8 cellular contexts compared by ENCODE assay signal in the genomic region with DNA sequence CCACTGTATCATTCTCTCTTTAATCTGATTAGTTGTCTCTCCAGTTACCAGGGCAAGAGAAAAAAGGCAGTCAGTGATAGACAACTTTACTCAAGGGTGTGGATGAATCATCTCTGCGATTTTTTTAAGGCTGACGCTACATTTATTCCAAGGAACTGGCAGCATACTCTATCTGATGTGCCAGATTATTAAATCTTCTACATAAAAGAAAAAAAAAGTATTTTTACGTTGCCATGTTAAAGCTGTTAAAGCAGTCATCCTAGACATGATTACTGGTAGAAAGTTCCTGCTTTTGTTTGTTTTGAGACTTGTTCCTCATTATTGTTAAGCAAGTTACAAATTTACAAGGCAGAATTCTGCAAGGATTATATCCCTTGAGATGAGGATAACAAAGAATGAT.
DNase-seq lines count a peak whose midpoint lies in the region; ATAC-seq, FAIRE-seq and TF ChIP-seq lines count a peak whose summit lies in the region.

No MANE protein-coding gene starts in this region.

- TF ChIP-seq CTCF in PC-3 (conservative IDR thresholded peaks at IDR 0.05; ENCODE audit: low read depth, low read length) (no peak), endothelial cell of umbilical vein (IDR thresholded peaks at IDR 0.05; ENCODE audit: extremely low read depth in 1 of 2, insufficient read depth in 1 of 2, low read depth in 1 of 2, low read length in 2 of 2) (no peak), omental fat pad (IDR thresholded peaks at IDR 0.05) (no peak)

- intact Hi-C loops in PC-3 (cut with micrococcal nuclease) = no loop called here
- intact Hi-C loops in endothelial cell of umbilical vein (cut with micrococcal nuclease) = no loop called here

- DNase-seq in Daoy (ENCODE audit: low read depth) = peak; percentile 11
- peak; percentile 32 for DNase-seq in PC-3
- DNase-seq in endothelial cell of umbilical vein (ENCODE audit: low read depth, low spot score) = peak; percentile 28
- no peak for DNase-seq in omental fat pad (ENCODE audit: low spot score)
- DNase-seq in NCI-H128 (lab: John Stamatoyannopoulos, UW; ENCODE audit: unreplicated experiment) = no peak
- no peak for DNase-seq in NK-92 treated with Interleukin-12 subunit alpha and Interleukin-12 subunit beta, amount 100 ng/mL, for 24 hours (lab: John Stamatoyannopoulos, UW)
- no peak for DNase-seq in islet precursor cell

- H3K4me2 ChIP-seq in PC-3 (ENCODE audit: low read length) = no peak overlapping the region
- no peak overlapping the region for H3K4me2 ChIP-seq in endothelial cell of umbilical vein (ENCODE audit: insufficient read depth, low read length)

- no peaks in the 10 kb centered on the region for H3K9me1 ChIP-seq in endothelial cell of umbilical vein (replicated peaks; ENCODE audit: control insufficient read depth, extremely low read depth, insufficient read depth, low read length)

- TF ChIP-seq POLR2A in endothelial cell of umbilical vein (IDR thresholded peaks at IDR 0.05; ENCODE audit: low read depth, low read length) = no peak

- no peaks in the 10 kb centered on the region for H3F3A ChIP-seq in PC-3 (ENCODE audit: low read length, unreplicated experiment)

- H3K27me3 ChIP-seq in PC-3 (ENCODE audit: low read length) (no peaks in the 10 kb centered on the region), endothelial cell of umbilical vein (ENCODE audit: control insufficient read depth in 2 of 2, insufficient read depth in 2 of 2, low read length in 2 of 2) (no peaks in the 10 kb centered on the region)

- H3K27ac ChIP-seq in PC-3 (ENCODE audit: low read length) (no peak overlapping the region), endothelial cell of umbilical vein (ENCODE audit: insufficient read depth, low read depth, low read length) (no peak overlapping the region)

- H4K20me1 ChIP-seq in PC-3 (ENCODE audit: low read length) (no peaks in the 10 kb centered on the region), endothelial cell of umbilical vein (replicated peaks; ENCODE audit: control insufficient read depth, extremely low read depth, insufficient read depth, low read length) (no peaks in the 10 kb centered on the region)

- FAIRE-seq in endothelial cell of umbilical vein (lab: Jason Lieb, UNC) = no peak

- CTCF ChIA-PET in PC-3 (lab: Charles Lee) = no interaction called here
- CTCF ChIA-PET in endothelial cell of umbilical vein (lab: Charles Lee) = no interaction called here

- no peaks in the 10 kb centered on the region for H3K9me2 ChIP-seq in PC-3 (replicated peaks; ENCODE audit: low read length)

- H3K9me3 ChIP-seq in PC-3 (ENCODE audit: low read length) (no peaks in the 10 kb centered on the region), endothelial cell of umbilical vein (replicated peaks; ENCODE audit: control insufficient read depth, insufficient read depth, low read length) (no peaks in the 10 kb centered on the region)

- no peak overlapping the region for H3K9ac ChIP-seq in PC-3 (ENCODE audit: low read length)
- no peak overlapping the region for H3K9ac ChIP-seq in endothelial cell of umbilical vein (replicated peaks; ENCODE audit: extremely low read depth, insufficient read depth, low read length)

- H3K4me1 ChIP-seq in PC-3 (ENCODE audit: insufficient read depth, low read length) (0 out of 2 replicates have a peak, but pooled peaks cover 8% of the 10 kb centered on the region), endothelial cell of umbilical vein (ENCODE audit: control insufficient read depth, extremely low read depth, insufficient read depth, low read length) (no peaks in the 10 kb centered on the region)

- H3K4me3 ChIP-seq in PC-3 (ENCODE audit: low read length) (no peak overlapping the region), endothelial cell of umbilical vein (replicated peaks in 1 of 3; ENCODE audit: insufficient read depth in 1 of 3, low read depth in 1 of 3, low read length in 3 of 3) (no peak overlapping the region)

- H3K36me3 ChIP-seq in PC-3 (ENCODE audit: low read depth, low read length) = no peaks in the 10 kb centered on the region
- H3K36me3 ChIP-seq in endothelial cell of umbilical vein (ENCODE audit: control insufficient read depth in 2 of 2, extremely low read depth in 1 of 2, insufficient read depth in 2 of 2, low read length in 2 of 2) = no peaks in the 10 kb centered on the region

- no TSS peak for BruUV-seq in PC-3 (replicated peaks; lab: Mats Ljungman, UMichigan)
- BruUV-seq in endothelial cell of umbilical vein (replicated peaks; lab: Mats Ljungman, UMichigan) = no TSS peak

- dilution Hi-C loops in endothelial cell of umbilical vein (cut with MboI; ENCODE audit: extremely low pct_ligation_motif_present, low sequenced_read_pairs) = no loop called here

- no peaks in the 10 kb centered on the region for H3K79me2 ChIP-seq in PC-3 (ENCODE audit: low read length)
- H3K79me2 ChIP-seq in endothelial cell of umbilical vein (ENCODE audit: control insufficient read depth, insufficient read depth, low read length) = no peaks in the 10 kb centered on the region

- POLR2A ChIA-PET in PC-3 (lab: Charles Lee; ENCODE audit: unreplicated experiment) (no interaction called here), endothelial cell of umbilical vein (lab: Charles Lee) (no interaction called here)

- H2AFZ ChIP-seq in PC-3 (ENCODE audit: low read length) (no peak overlapping the region), endothelial cell of umbilical vein (ENCODE audit: low read depth, low read length) (no peak overlapping the region)

- ATAC-seq in PC-3 (peak; percentile 62), omental fat pad (ENCODE audit: low FRiP score) (peak; percentile 79), HG03565 (IDR thresholded peaks at IDR 0.05; ENCODE audit: unreplicated experiment) (no peak)

TF ChIP-seq in endothelial cell of umbilical vein, 7 proteins besides CTCF, POLR2A, EP300 and RAD21:
- TF ChIP-seq POLR2AphosphoS5 (IDR thresholded peaks at IDR 0.05; ENCODE audit: insufficient read depth, low read depth, low read length) (no peak), MYC (IDR thresholded peaks at IDR 0.05; ENCODE audit: low read depth, low read length) (no peak), JUN (IDR thresholded peaks at IDR 0.05; ENCODE audit: borderline replicate concordance, insufficient read depth, insufficient read length, low read depth) (no peak), FOS (IDR thresholded peaks at IDR 0.05; ENCODE audit: borderline replicate concordance, insufficient read depth, low read length) (no peak), EZH2 (IDR thresholded peaks at IDR 0.05; ENCODE audit: borderline replicate concordance, low read depth, low read length, severe bottlenecking) (no peak), GATA2 (IDR thresholded peaks at IDR 0.05; ENCODE audit: insufficient read depth, insufficient read length, low read depth, low read length) (no peak)
- TF ChIP-seq, protein P1, sequence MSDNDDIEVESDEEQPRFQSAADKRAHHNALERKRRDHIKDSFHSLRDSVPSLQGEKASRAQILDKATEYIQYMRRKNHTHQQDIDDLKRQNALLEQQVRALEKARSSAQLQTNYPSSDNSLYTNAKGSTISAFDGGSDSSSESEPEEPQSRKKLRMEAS (IDR thresholded peaks at IDR 0.05; ENCODE audit: insufficient read depth, insufficient read length) = no peak
TF ChIP-seq in endothelial cell of umbilical vein: peak in this region for 0.

Comparison
In these comparisons a context has a peak if more than half of its experiments do, and no peak if none do; other contexts are left out.
1. DNase-seq: peak in Daoy (single experiment), PC-3 (single experiment) and endothelial cell of umbilical vein (single experiment); none in omental fat pad (single experiment), NCI-H128 (single experiment), NK-92 treated with Interleukin-12 subunit alpha and Interleukin-12 subunit beta, amount 100 ng/mL, for 24 hours (single experiment) and islet precursor cell (single experiment).